ENCODE assay signal across 1 cellular context in the genomic region with DNA sequence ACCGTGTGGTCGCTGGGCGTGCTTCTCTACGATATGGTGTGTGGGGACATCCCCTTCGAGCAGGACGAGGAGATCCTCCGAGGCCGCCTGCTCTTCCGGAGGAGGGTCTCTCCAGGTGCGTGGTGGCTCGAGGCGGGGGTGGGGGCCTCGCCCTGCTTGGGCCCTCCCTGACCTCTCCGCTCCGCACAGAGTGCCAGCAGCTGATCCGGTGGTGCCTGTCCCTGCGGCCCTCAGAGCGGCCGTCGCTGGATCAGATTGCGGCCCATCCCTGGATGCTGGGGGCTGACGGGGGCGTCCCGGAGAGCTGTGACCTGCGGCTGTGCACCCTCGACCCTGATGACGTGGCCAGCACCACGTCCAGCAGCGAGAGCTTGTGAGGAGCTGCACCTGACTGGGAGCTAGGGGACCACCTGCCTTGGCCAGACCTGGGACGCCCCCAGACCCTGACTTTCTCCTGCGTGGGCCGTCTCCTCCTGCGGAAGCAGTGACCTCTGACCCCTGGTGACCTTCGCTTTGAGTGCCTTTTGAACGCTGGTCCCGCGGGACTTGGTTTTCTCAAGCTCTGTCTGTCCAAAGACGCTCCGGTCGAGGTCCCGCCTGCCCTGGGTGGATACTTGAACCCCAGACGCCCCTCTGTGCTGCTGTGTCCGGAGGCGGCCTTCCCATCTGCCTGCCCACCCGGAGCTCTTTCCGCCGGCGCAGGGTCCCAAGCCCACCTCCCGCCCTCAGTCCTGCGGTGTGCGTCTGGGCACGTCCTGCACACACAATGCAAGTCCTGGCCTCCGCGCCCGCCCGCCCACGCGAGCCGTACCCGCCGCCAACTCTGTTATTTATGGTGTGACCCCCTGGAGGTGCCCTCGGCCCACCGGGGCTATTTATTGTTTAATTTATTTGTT.
TF ChIP-seq lines count a peak whose summit lies in the region.

No MANE protein-coding gene starts in this region.

TF ChIP-seq in A549, 52 proteins besides CTCF, POLR2A, EP300 and RAD21:
- TF ChIP-seq ZNF302 (CRISPR knock-in tag; IDR thresholded peaks at IDR 0.05), result no peak
- no peak for TF ChIP-seq FOXS1 (CRISPR knock-in tag; IDR thresholded peaks at IDR 0.05)
- TF ChIP-seq, protein P1, sequence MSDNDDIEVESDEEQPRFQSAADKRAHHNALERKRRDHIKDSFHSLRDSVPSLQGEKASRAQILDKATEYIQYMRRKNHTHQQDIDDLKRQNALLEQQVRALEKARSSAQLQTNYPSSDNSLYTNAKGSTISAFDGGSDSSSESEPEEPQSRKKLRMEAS (IDR thresholded peaks at IDR 0.05), result no peak
- TF ChIP-seq, protein P2, sequence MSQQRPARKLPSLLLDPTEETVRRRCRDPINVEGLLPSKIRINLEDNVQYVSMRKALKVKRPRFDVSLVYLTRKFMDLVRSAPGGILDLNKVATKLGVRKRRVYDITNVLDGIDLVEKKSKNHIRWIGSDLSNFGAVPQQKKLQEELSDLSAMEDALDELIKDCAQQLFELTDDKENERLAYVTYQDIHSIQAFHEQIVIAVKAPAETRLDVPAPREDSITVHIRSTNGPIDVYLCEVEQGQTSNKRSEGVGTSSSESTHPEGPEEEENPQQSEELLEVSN (IDR thresholded peaks at IDR 0.05; ENCODE audit: borderline replicate concordance, low read depth), result no peak
- no peak for TF ChIP-seq ZSCAN20 (CRISPR knock-in tag; IDR thresholded peaks at IDR 0.05)
- TF ChIP-seq HOXB5 (CRISPR knock-in tag; IDR thresholded peaks at IDR 0.05), result no peak
- no peak for TF ChIP-seq MAZ (IDR thresholded peaks at IDR 0.05; ENCODE audit: borderline replicate concordance, low read depth, low read length)
- no peak for TF ChIP-seq RARB (CRISPR knock-in tag; IDR thresholded peaks at IDR 0.05)
- no peak for TF ChIP-seq RCOR1 (IDR thresholded peaks at IDR 0.05; ENCODE audit: low read depth, low read length)
- no peak for TF ChIP-seq HOXA7 (CRISPR knock-in tag; IDR thresholded peaks at IDR 0.05)
- TF ChIP-seq, protein P3, sequence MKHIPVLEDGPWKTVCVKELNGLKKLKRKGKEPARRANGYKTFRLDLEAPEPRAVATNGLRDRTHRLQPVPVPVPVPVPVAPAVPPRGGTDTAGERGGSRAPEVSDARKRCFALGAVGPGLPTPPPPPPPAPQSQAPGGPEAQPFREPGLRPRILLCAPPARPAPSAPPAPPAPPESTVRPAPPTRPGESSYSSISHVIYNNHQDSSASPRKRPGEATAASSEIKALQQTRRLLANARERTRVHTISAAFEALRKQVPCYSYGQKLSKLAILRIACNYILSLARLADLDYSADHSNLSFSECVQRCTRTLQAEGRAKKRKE (CRISPR knock-in tag; IDR thresholded peaks at IDR 0.05; ENCODE audit: low read depth), result no peak
- TF ChIP-seq CHD2 (IDR thresholded peaks at IDR 0.05; ENCODE audit: low read length, partially characterized antibody), result no peak
- no peak for TF ChIP-seq NFE2L2 (conservative IDR thresholded peaks at IDR 0.05; ENCODE audit: low read length)
